Comparison of ENCODE assay signal across 8 cellular contexts in genomic region chr6:52361347-52361944, GRCh38. TPM values are rescaled to one million over a fixed set of nuclear protein-coding genes. Genes with fewer than 3 reads are reported as not detected.
A peak's percentile ranks its signal among the peaks of the same experiment; 100 is the strongest.
DNase-seq lines count a peak whose midpoint lies in the region; ATAC-seq and TF ChIP-seq lines count a peak whose summit lies in the region.

No MANE protein-coding gene starts in this region.

- TF ChIP-seq CTCF in GM13977 (IDR thresholded peaks at IDR 0.05; ENCODE audit: extremely low read depth, insufficient read depth, missing control alignments): no peak

- H3K27me3 ChIP-seq in esophagus (ENCODE audit: control insufficient read depth in 1 of 2, insufficient read depth in 2 of 2, low read length in 2 of 2): no peaks in the 10 kb centered on the region

- H3K9me3 Mint-ChIP-seq in natural killer cell treated with Interleukin-12 subunit alpha and Interleukin-12 subunit beta and Interleukin-15 and Interleukin-18, amount 100 ng/mL, for 72 hours: no peaks in the 10 kb centered on the region

- H3K4me1 ChIP-seq in esophagus (ENCODE audit: control insufficient read depth in 2 of 2, insufficient read depth in 2 of 2, low read length in 1 of 2): peaks cover 0 to 5% of the 10 kb centered on the region in 2 donors

- H3K9me3 ChIP-seq in esophagus (ENCODE audit: control insufficient read depth in 2 of 2, insufficient read depth in 1 of 2, low read depth in 1 of 2, low read length in 1 of 2): no peaks in the 10 kb centered on the region

- DNase-seq in GM13977 (ENCODE audit: low spot score): peak; percentile 55
- DNase-seq in activated CD4-positive, alpha-beta T cell treated with anti-CD3 and anti-CD28 coated beads for 4 hours: peak; percentile 5 to 11
- no peak for DNase-seq in natural killer cell treated with Interleukin-12 subunit alpha and Interleukin-12 subunit beta and Interleukin-15 and Interleukin-18, amount 100 ng/mL, for 72 hours (ENCODE audit: low spot score)
- no peak for DNase-seq in SKM-1 treated with dmso at 0.1 percent for 144 hours (lab: John Stamatoyannopoulos, UW; ENCODE audit: unreplicated experiment)
- DNase-seq in kidney tubule cell (ENCODE audit: low spot score): no peak
- DNase-seq in SKM-1 (lab: John Stamatoyannopoulos, UW; ENCODE audit: unreplicated experiment): no peak

- no peaks in the 10 kb centered on the region for H3K36me3 Mint-ChIP-seq in natural killer cell treated with Interleukin-12 subunit alpha and Interleukin-12 subunit beta and Interleukin-15 and Interleukin-18, amount 100 ng/mL, for 72 hours

- H3K36me3 ChIP-seq in esophagus (ENCODE audit: control insufficient read depth in 2 of 2, insufficient read depth in 2 of 2, low read length in 1 of 2): no peaks in the 10 kb centered on the region

- peak overlapping the region; percentile 78 to 85 for H3K4me3 ChIP-seq in esophagus (ENCODE audit: low read depth in 1 of 2, low read length in 2 of 2)

- H3K27ac Mint-ChIP-seq in natural killer cell treated with Interleukin-12 subunit alpha and Interleukin-12 subunit beta and Interleukin-15 and Interleukin-18, amount 100 ng/mL, for 72 hours: peak overlapping the region; percentile 85 to 89

- H3K4me1 Mint-ChIP-seq in natural killer cell treated with Interleukin-12 subunit alpha and Interleukin-12 subunit beta and Interleukin-15 and Interleukin-18, amount 100 ng/mL, for 72 hours (ENCODE audit: low read depth in 2 of 2): peaks cover 16 to 21% of the 10 kb centered on the region in 2 donors

- H3K27me3 Mint-ChIP-seq in natural killer cell treated with Interleukin-12 subunit alpha and Interleukin-12 subunit beta and Interleukin-15 and Interleukin-18, amount 100 ng/mL, for 72 hours: no peaks in the 10 kb centered on the region

- peak overlapping the region; percentile 87 for H3K4me3 Mint-ChIP-seq in natural killer cell treated with Interleukin-12 subunit alpha and Interleukin-12 subunit beta and Interleukin-15 and Interleukin-18, amount 100 ng/mL, for 72 hours

- peak; percentile 22 for ATAC-seq in HG03342 (IDR thresholded peaks at IDR 0.05; ENCODE audit: unreplicated experiment)
- peak; percentile 34 to 47 for ATAC-seq in natural killer cell treated with Interleukin-12 subunit alpha and Interleukin-12 subunit beta and Interleukin-15 and Interleukin-18, amount 100 ng/mL, for 72 hours

- in situ Hi-C loops in GM13977 (cut with MboI; ENCODE audit: low pct_unique_long_range_greater_than_20kb, low sequenced_read_pairs, unreplicated experiment): no loop called here

- WGBS in esophagus, 2 donors: 25 to 30% methylated on average over 18 of the region's 18 CpGs

- H3K27ac ChIP-seq in esophagus (ENCODE audit: low read depth in 2 of 2, low read length in 1 of 2): peak overlapping the region; percentile 75 to 83

RNA-seq across cellular contexts. Expression of gene PAQR8, which starts 0.5 kb away (rescaled TPM):
- 1 to 10 TPM; 5.1 to 7.7 TPM for polyA plus RNA-seq in esophagus
- 1 to 10 TPM; 4.1 to 4.4 TPM for total RNA-seq in natural killer cell treated with Interleukin-12 subunit alpha and Interleukin-12 subunit beta and Interleukin-15 and Interleukin-18, amount 100 ng/mL, for 72 hours

RNA-seq across cellular contexts. Expression of gene EFHC1, which starts 58.7 kb away (rescaled TPM):
- 10 to 100 TPM in 1 of 2 donors, 1 to 10 TPM in 1; 8.4 to 14.4 TPM for polyA plus RNA-seq in esophagus
- 1 to 10 TPM; 4.0 to 5.5 TPM for total RNA-seq in natural killer cell treated with Interleukin-12 subunit alpha and Interleukin-12 subunit beta and Interleukin-15 and Interleukin-18, amount 100 ng/mL, for 72 hours

Comparison
In these comparisons a context has a peak if more than half of its experiments do, and no peak if none do; other contexts are left out.
1. DNase-seq: peak in GM13977 (single experiment) and activated CD4-positive, alpha-beta T cell treated with anti-CD3 and anti-CD28 coated beads for 4 hours (2 of 2); none in natural killer cell treated with Interleukin-12 subunit alpha and Interleukin-12 subunit beta and Interleukin-15 and Interleukin-18, amount 100 ng/mL, for 72 hours (single experiment), SKM-1 treated with dmso at 0.1 percent for 144 hours (single experiment), kidney tubule cell (single experiment) and SKM-1 (single experiment).